31 cellular contexts compared by ENCODE assay signal in genomic region chr3:1513662-1514061, GRCh38.
"Had no signal": no experiment of that assay in that cellular context is flagged by ENCODE, and none has a peak within 500 bp of the region (broad histone marks: within the 10 kb centered on the region; RNA-seq: fewer than 3 reads in every experiment).

No MANE protein-coding gene starts in this region.

- DNase-seq: activated CD4-positive, alpha-beta T cell treated with anti-CD3 and anti-CD28 coated beads, Interleukin-2, amount 10 ng/mL, durations not matched to agents 24 days and 14 days; activated CD4-positive, alpha-beta T cell treated with anti-CD3 and anti-CD28 coated beads, Interleukin-2, amount 50 U/mL, for 4 hours; activated CD8-positive, alpha-beta T cell treated with anti-CD3 and anti-CD28 coated beads for 36 hours; activated effector memory CD4-positive, alpha-beta T cell treated with anti-CD3 and anti-CD28 coated beads, Interleukin-2, amount 50 U/mL, for 16 hours; activated naive CD4-positive, alpha-beta T cell; activated naive CD4-positive, alpha-beta T cell treated with anti-CD3 and anti-CD28 coated beads, Interleukin-2, amount 50 U/mL, for 16 hours; activated naive CD8-positive, alpha-beta T cell treated with anti-CD3 and anti-CD28 coated beads for 36 hours; activated T-cell treated with anti-CD3 and anti-CD28 coated beads, Interleukin-2, amount 50 U/mL, for 1 hour; activated T-cell treated with anti-CD3 and anti-CD28 coated beads, Interleukin-2, amount 50 U/mL, for 72 hours; amniotic stem cell; aorta; brain microvascular endothelial cell; Kasumi-1; MG63; NCI-H1048; NCI-H1105 treated with DMSO at 0.1 percent for 48 hours; NCI-H1436; NCI-H1694; NCI-H1930; NCI-H345; NCI-H524 treated with DMSO at 0.1 percent for 48 hours; PC-3; Peyer's patch; RPMI8226; SHP77 treated with DMSO at 0.1 percent for 48 hours; SK-N-SH had no signal

- H3K27ac Mint-ChIP-seq: activated CD4-positive, alpha-beta T cell treated with anti-CD3 and anti-CD28 coated beads, Interleukin-2, amount 10 ng/mL, durations not matched to agents 24 days and 14 days; activated CD8-positive, alpha-beta T cell treated with anti-CD3 and anti-CD28 coated beads for 36 hours; activated naive CD8-positive, alpha-beta T cell treated with anti-CD3 and anti-CD28 coated beads for 36 hours; activated T-cell treated with anti-CD3 and anti-CD28 coated beads, Interleukin-2, amount 50 U/mL, for 72 hours; activated T-helper 17 cell treated with anti-CD3 and anti-CD28 coated beads, Interleukin-2, amount 50 U/mL, for 72 hours; T-helper 1 cell treated with Interleukin-12 subunit alpha and Interleukin-12 subunit beta and Interleukin-4 antibody, amounts not matched to agents 30 μg/mL and 1 μg/mL, for 36 hours; T-helper 2 cell treated with Interferon-gamma antibody and Interleukin-4, amounts not matched to agents 5 μg/mL and 100 μg/mL, for 36 hours had no signal

- H3K4me3 ChIP-seq: cardiac muscle cell, MG63, Peyer's patch, SJSA1 had no signal

- H3K27me3 ChIP-seq: brain microvascular endothelial cell, cardiac muscle cell, MG63, Peyer's patch, SJSA1 had no signal

- H3K27ac ChIP-seq: brain microvascular endothelial cell, cardiac muscle cell, Peyer's patch, SJSA1 had no signal

- H3K27me3 Mint-ChIP-seq: activated CD4-positive, alpha-beta T cell treated with anti-CD3 and anti-CD28 coated beads, Interleukin-2, amount 10 ng/mL, durations not matched to agents 24 days and 14 days; activated CD8-positive, alpha-beta T cell treated with anti-CD3 and anti-CD28 coated beads for 36 hours; activated naive CD8-positive, alpha-beta T cell treated with anti-CD3 and anti-CD28 coated beads for 36 hours; activated T-helper 17 cell treated with anti-CD3 and anti-CD28 coated beads, Interleukin-2, amount 50 U/mL, for 72 hours had no signal

- H3K36me3 Mint-ChIP-seq: activated naive CD8-positive, alpha-beta T cell treated with anti-CD3 and anti-CD28 coated beads for 36 hours had no signal

- H3K4me1 ChIP-seq: Peyer's patch, SJSA1 had no signal

- H3K9ac ChIP-seq: SK-N-SH had no signal

- H3K4me2 ChIP-seq: SK-N-SH had no signal

- H3K9me3 ChIP-seq: MG63, Peyer's patch, SJSA1, SK-N-SH had no signal

- H3K4me3 Mint-ChIP-seq: activated CD4-positive, alpha-beta T cell treated with anti-CD3 and anti-CD28 coated beads, Interleukin-2, amount 10 ng/mL, durations not matched to agents 24 days and 14 days; activated CD8-positive, alpha-beta T cell treated with anti-CD3 and anti-CD28 coated beads for 36 hours; activated naive CD8-positive, alpha-beta T cell treated with anti-CD3 and anti-CD28 coated beads for 36 hours; activated T-cell treated with anti-CD3 and anti-CD28 coated beads, Interleukin-2, amount 50 U/mL, for 72 hours; activated T-helper 17 cell treated with anti-CD3 and anti-CD28 coated beads, Interleukin-2, amount 50 U/mL, for 72 hours; T-helper 1 cell treated with Interleukin-12 subunit alpha and Interleukin-12 subunit beta and Interleukin-4 antibody, amounts not matched to agents 30 μg/mL and 1 μg/mL, for 36 hours; T-helper 2 cell treated with Interferon-gamma antibody and Interleukin-4, amounts not matched to agents 5 μg/mL and 100 μg/mL, for 36 hours had no signal

- H3K36me3 ChIP-seq: brain microvascular endothelial cell, cardiac muscle cell, MG63, Peyer's patch, SJSA1 had no signal

- H3K9me3 Mint-ChIP-seq: activated CD4-positive, alpha-beta T cell treated with anti-CD3 and anti-CD28 coated beads, Interleukin-2, amount 10 ng/mL, durations not matched to agents 24 days and 14 days; activated naive CD8-positive, alpha-beta T cell treated with anti-CD3 and anti-CD28 coated beads for 36 hours had no signal

- H3K4me1 Mint-ChIP-seq: activated CD4-positive, alpha-beta T cell treated with anti-CD3 and anti-CD28 coated beads, Interleukin-2, amount 10 ng/mL, durations not matched to agents 24 days and 14 days; activated naive CD8-positive, alpha-beta T cell treated with anti-CD3 and anti-CD28 coated beads for 36 hours; activated T-helper 17 cell treated with anti-CD3 and anti-CD28 coated beads, Interleukin-2, amount 50 U/mL, for 72 hours had no signal
